11 cellular contexts compared by ENCODE assay signal in genomic region chr16:26672206-26672605, GRCh38.
DNase-seq lines count a peak whose midpoint lies in the region; ATAC-seq lines count a peak whose summit lies in the region.
"Had no signal": no experiment of that assay in that cellular context is flagged by ENCODE, and none has a peak within 500 bp of the region (broad histone marks: within the 10 kb centered on the region; RNA-seq: fewer than 3 reads in every experiment).

No MANE protein-coding gene starts in this region.

- DNase-seq in activated T-cell treated with anti-CD3 and anti-CD28 coated beads for 24 hours (ENCODE audit: low read depth) (peak; percentile 35), HPDE6-E6E7 (ENCODE audit: extremely low spot score) (no peak)
- DNase-seq in activated T-cell treated with anti-CD3 and anti-CD28 coated beads, Interleukin-2, amount 50 U/mL, for 1 hour: no peak
- no peak for DNase-seq in activated T-helper 1 cell treated with anti-CD3 and anti-CD28 coated beads, Interleukin-12 subunit alpha, Interleukin-12 subunit beta, Interleukin-2, Interleukin-4 antibody, amounts not matched to agents 30 ng/mL and 10 ng/mL and 1 ng/mL, durations not matched to agents 14 hours and 24 hours and 36 hours (ENCODE audit: low spot score)
- DNase-seq in stimulated activated CD4-positive, alpha-beta T cell treated with anti-CD3 and anti-CD28 coated beads, Interleukin-12 subunit alpha, Interleukin-12 subunit beta, amount 100 ng/mL, for 48 hours (ENCODE audit: low read depth in 2 of 3, low spot score in 1 of 3): peak; percentile 8 to 38 (median 20)
- peak; percentile 30 to 62 for DNase-seq in stimulated activated naive CD8-positive, alpha-beta T cell treated with anti-CD3 and anti-CD28 coated beads, Interleukin-15, amount 100 ng/mL, for 72 hours
- DNase-seq: NCI-H1930, SW 1271 had no signal

- peak overlapping the region; percentile 34 for H3K4me3 Mint-ChIP-seq in activated T-helper 1 cell treated with anti-CD3 and anti-CD28 coated beads, Interleukin-12 subunit alpha, Interleukin-12 subunit beta, Interleukin-2, Interleukin-4 antibody, amounts not matched to agents 30 ng/mL and 10 ng/mL and 1 ng/mL, durations not matched to agents 14 hours and 24 hours and 36 hours
- peak overlapping the region; percentile 40 to 76 for H3K4me3 Mint-ChIP-seq in stimulated activated naive CD8-positive, alpha-beta T cell treated with anti-CD3 and anti-CD28 coated beads, Interleukin-15, amount 100 ng/mL, for 72 hours

- peaks cover 53% of the 10 kb centered on the region for H3K9me3 Mint-ChIP-seq in activated T-helper 1 cell treated with anti-CD3 and anti-CD28 coated beads, Interleukin-12 subunit alpha, Interleukin-12 subunit beta, Interleukin-2, Interleukin-4 antibody, amounts not matched to agents 30 ng/mL and 10 ng/mL and 1 ng/mL, durations not matched to agents 14 hours and 24 hours and 36 hours
- peaks cover 23 to 48% of the 10 kb centered on the region in 2 donors for H3K9me3 Mint-ChIP-seq in stimulated activated naive CD8-positive, alpha-beta T cell treated with anti-CD3 and anti-CD28 coated beads, Interleukin-15, amount 100 ng/mL, for 72 hours

- intact Hi-C loops in activated T-helper 1 cell treated with anti-CD3 and anti-CD28 coated beads, Interleukin-12 subunit alpha, Interleukin-12 subunit beta, Interleukin-2, Interleukin-4 antibody, amounts not matched to agents 30 ng/mL and 10 ng/mL and 1 ng/mL, durations not matched to agents 14 hours and 24 hours and 36 hours (cut with micrococcal nuclease): loop anchor here (1.0 to 2.0 kb wide), 3 partner anchors 74 to 706 kb away; no protein-coding TSS in a partner anchor

- H3K27ac Mint-ChIP-seq in activated T-helper 1 cell treated with anti-CD3 and anti-CD28 coated beads, Interleukin-12 subunit alpha, Interleukin-12 subunit beta, Interleukin-2, Interleukin-4 antibody, amounts not matched to agents 30 ng/mL and 10 ng/mL and 1 ng/mL, durations not matched to agents 14 hours and 24 hours and 36 hours: peak overlapping the region; percentile 83
- peak overlapping the region; percentile 77 to 97 for H3K27ac Mint-ChIP-seq in stimulated activated naive CD8-positive, alpha-beta T cell treated with anti-CD3 and anti-CD28 coated beads, Interleukin-15, amount 100 ng/mL, for 72 hours

- peaks cover 16% of the 10 kb centered on the region for H3K36me3 Mint-ChIP-seq in activated T-helper 1 cell treated with anti-CD3 and anti-CD28 coated beads, Interleukin-12 subunit alpha, Interleukin-12 subunit beta, Interleukin-2, Interleukin-4 antibody, amounts not matched to agents 30 ng/mL and 10 ng/mL and 1 ng/mL, durations not matched to agents 14 hours and 24 hours and 36 hours (ENCODE audit: low read depth)

- ATAC-seq in stimulated activated naive CD8-positive, alpha-beta T cell treated with anti-CD3 and anti-CD28 coated beads, Interleukin-15, amount 100 ng/mL, for 72 hours: peak; percentile 92
- ATAC-seq in HG02870 (IDR thresholded peaks at IDR 0.05; ENCODE audit: unreplicated experiment): no peak
- ATAC-seq in HG03039 (IDR thresholded peaks at IDR 0.05; ENCODE audit: unreplicated experiment): no peak
- ATAC-seq: gastroesophageal sphincter had no signal

- H3K27me3 Mint-ChIP-seq in activated T-helper 1 cell treated with anti-CD3 and anti-CD28 coated beads, Interleukin-12 subunit alpha, Interleukin-12 subunit beta, Interleukin-2, Interleukin-4 antibody, amounts not matched to agents 30 ng/mL and 10 ng/mL and 1 ng/mL, durations not matched to agents 14 hours and 24 hours and 36 hours (ENCODE audit: insufficient read depth): peaks cover 3% of the 10 kb centered on the region
- H3K27me3 Mint-ChIP-seq in stimulated activated naive CD8-positive, alpha-beta T cell treated with anti-CD3 and anti-CD28 coated beads, Interleukin-15, amount 100 ng/mL, for 72 hours: peaks cover under 1% of the 10 kb centered on the region

- H3K4me1 Mint-ChIP-seq in activated T-helper 1 cell treated with anti-CD3 and anti-CD28 coated beads, Interleukin-12 subunit alpha, Interleukin-12 subunit beta, Interleukin-2, Interleukin-4 antibody, amounts not matched to agents 30 ng/mL and 10 ng/mL and 1 ng/mL, durations not matched to agents 14 hours and 24 hours and 36 hours (ENCODE audit: low read depth): peaks cover 43% of the 10 kb centered on the region
- peaks cover 37% of the 10 kb centered on the region for H3K4me1 Mint-ChIP-seq in stimulated activated naive CD8-positive, alpha-beta T cell treated with anti-CD3 and anti-CD28 coated beads, Interleukin-15, amount 100 ng/mL, for 72 hours

Comparison
In these comparisons a context has a peak if more than half of its experiments do, and no peak if none do; other contexts are left out.
1. DNase-seq: peak in activated T-cell treated with anti-CD3 and anti-CD28 coated beads for 24 hours (single experiment), stimulated activated CD4-positive, alpha-beta T cell treated with anti-CD3 and anti-CD28 coated beads, Interleukin-12 subunit alpha, Interleukin-12 subunit beta, amount 100 ng/mL, for 48 hours (3 of 3) and stimulated activated naive CD8-positive, alpha-beta T cell treated with anti-CD3 and anti-CD28 coated beads, Interleukin-15, amount 100 ng/mL, for 72 hours (2 of 2); none in activated T-cell treated with anti-CD3 and anti-CD28 coated beads, Interleukin-2, amount 50 U/mL, for 1 hour (single experiment), activated T-helper 1 cell treated with anti-CD3 and anti-CD28 coated beads, Interleukin-12 subunit alpha, Interleukin-12 subunit beta, Interleukin-2, Interleukin-4 antibody, amounts not matched to agents 30 ng/mL and 10 ng/mL and 1 ng/mL, durations not matched to agents 14 hours and 24 hours and 36 hours (single experiment) and HPDE6-E6E7 (single experiment).